In genomic region chr2:21042958-21043743, GRCh38 we compare ENCODE assay signal across 7 cellular contexts. TPM values are rescaled to one million over a fixed set of nuclear protein-coding genes. Genes with fewer than 3 reads are reported as not detected.
DNase-seq lines count a peak whose midpoint lies in the region; ATAC-seq, FAIRE-seq and TF ChIP-seq lines count a peak whose summit lies in the region.

No MANE protein-coding gene starts in this region.

- POLR2A ChIA-PET in WTC11 (lab: Charles Lee): no interaction called here

- peak; percentile 56 for DNase-seq in H54 (ENCODE audit: insufficient read length, low spot score)
- peak; percentile 49 for DNase-seq in MM.1S
- DNase-seq in WTC11 (ENCODE audit: low spot score): peak; percentile 81
- peak; percentile 50 for DNase-seq in cerebellar cortex (ENCODE audit: low spot score)
- no peak for DNase-seq in kidney epithelial cell (ENCODE audit: low read depth)
- DNase-seq in stimulated activated CD4-positive, alpha-beta T cell treated with anti-CD3 and anti-CD28 coated beads, Interleukin-2, amount 100 ng/mL, for 24 hours: peak; percentile 64 to 70

- peaks cover 16% of the 10 kb centered on the region for H3K27me3 Mint-ChIP-seq in WTC11 (ENCODE audit: low read depth)

- H3K27me3 ChIP-seq in MM.1S (replicated peaks; ENCODE audit: insufficient read depth, low read length): no peaks in the 10 kb centered on the region
- H3K27me3 ChIP-seq in kidney epithelial cell (ENCODE audit: control insufficient read depth, insufficient read depth, low read length): peaks cover 19% of the 10 kb centered on the region

- no peak overlapping the region for H3K27ac Mint-ChIP-seq in WTC11

- peak overlapping the region; percentile 94 for H3K4me3 Mint-ChIP-seq in WTC11

- H3K9ac ChIP-seq in MM.1S (ENCODE audit: low read length): no peak overlapping the region

- no peak for FAIRE-seq in H54 (lab: Jason Lieb, UNC)

- no peaks in the 10 kb centered on the region for H3F3A ChIP-seq in MM.1S (ENCODE audit: insufficient read depth, low read length)

- H3K79me2 ChIP-seq in MM.1S (ENCODE audit: low read length): no peaks in the 10 kb centered on the region

- no peaks in the 10 kb centered on the region for H3K9me2 ChIP-seq in MM.1S (replicated peaks; ENCODE audit: insufficient read depth, low read length)

- no peak for TF ChIP-seq POLR2A in H54 (IDR thresholded peaks at IDR 0.05; ENCODE audit: low read depth, low read length)

- CTCF ChIA-PET in WTC11 (lab: Charles Lee): interaction anchor here (0.8 to 4.4 kb wide), 15 partner anchors 10 to 382 kb away, joined by 3 to 42 read pairs (median 4); partner anchors contain the start of gene TDRD15

- no peak overlapping the region for H3K27ac ChIP-seq in MM.1S (ENCODE audit: low read length)

- peaks cover 40% of the 10 kb centered on the region for H3K4me1 Mint-ChIP-seq in WTC11

- peak overlapping the region; percentile 44 for H3K4me3 ChIP-seq in MM.1S (ENCODE audit: low read length)
- H3K4me3 ChIP-seq in kidney epithelial cell (ENCODE audit: low read depth, low read length): no peak overlapping the region

- H3K9me3 Mint-ChIP-seq in WTC11: no peaks in the 10 kb centered on the region

- H3K4me2 ChIP-seq in MM.1S (ENCODE audit: low read depth, low read length): peak overlapping the region; percentile 80

- peak; percentile 45 for ATAC-seq in WTC11

- no peaks in the 10 kb centered on the region for H3K36me3 ChIP-seq in MM.1S (replicated peaks; ENCODE audit: insufficient read depth, low read length)
- H3K36me3 ChIP-seq in kidney epithelial cell (ENCODE audit: control insufficient read depth, insufficient read depth, low read length): no peaks in the 10 kb centered on the region

- H3K9me3 ChIP-seq in MM.1S (replicated peaks; ENCODE audit: insufficient read depth, low read length): no peaks in the 10 kb centered on the region

- TF ChIP-seq CTCF in GM12873 (IDR thresholded peaks at IDR 0.05; ENCODE audit: insufficient read depth, low read depth, low read length, missing control alignments) (peak; percentile 95), MM.1S (IDR thresholded peaks at IDR 0.05; ENCODE audit: low read length) (peak; percentile 99), WTC11 (IDR thresholded peaks at IDR 0.05) (peak; percentile 98), kidney epithelial cell (IDR thresholded peaks at IDR 0.05; ENCODE audit: insufficient read depth, low read length, poor library complexity, severe bottlenecking) (peak; percentile 95)

- H3K4me1 ChIP-seq in MM.1S (ENCODE audit: low read length): no peaks in the 10 kb centered on the region

- no peaks in the 10 kb centered on the region for H3K36me3 Mint-ChIP-seq in WTC11

- H4K20me1 ChIP-seq in MM.1S (ENCODE audit: insufficient read depth, low read length): no peaks in the 10 kb centered on the region

- peak overlapping the region; percentile 60 for H2AFZ ChIP-seq in MM.1S (ENCODE audit: low read length)

TF ChIP-seq in WTC11, 78 proteins besides CTCF, POLR2A, EP300 and RAD21:
- TF ChIP-seq MAX (CRISPR knock-in tag; IDR thresholded peaks at IDR 0.05): peak; percentile 29; the same call in 1 of the 2 replicates
- peak; percentile 95 for TF ChIP-seq ZNF121 (CRISPR knock-in tag; IDR thresholded peaks at IDR 0.05)
- TF ChIP-seq FOXK1 (CRISPR knock-in tag; IDR thresholded peaks at IDR 0.05): no peak
- peak; percentile 94 for TF ChIP-seq GABPB1 (CRISPR knock-in tag; IDR thresholded peaks at IDR 0.05)

RNA-seq across cellular contexts. Expression of gene APOB, which starts 0.7 kb away (rescaled TPM):
- total RNA-seq in WTC11 (2021) (1.4 to 1.6 TPM (median 1.5 TPM) in 3 replicates), kidney epithelial cell (not detected in 2 replicates)
